ENCODE assay signal across 9 cellular contexts in the genomic region with DNA sequence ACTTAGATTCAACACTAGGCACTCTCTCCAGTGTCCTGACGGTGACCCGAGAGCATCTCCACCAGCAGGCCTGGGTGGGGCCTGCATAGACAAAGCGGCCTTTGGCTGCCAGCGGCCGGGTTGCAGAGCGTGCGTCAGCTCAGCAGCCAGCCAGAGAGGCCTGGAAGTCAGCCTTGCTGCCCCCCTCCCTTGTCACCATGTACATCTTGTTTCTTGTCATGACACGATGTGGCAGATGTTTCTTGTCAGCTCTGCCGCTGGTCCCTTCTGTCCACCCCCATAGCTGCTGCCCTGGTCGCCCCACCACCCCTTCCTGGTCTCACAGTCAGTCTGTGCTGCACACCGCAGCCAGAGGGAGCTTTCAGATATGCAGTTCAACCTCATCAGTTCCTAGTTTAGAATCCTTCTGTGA. TPM values are rescaled to one million over a fixed set of nuclear protein-coding genes. Genes with fewer than 3 reads are reported as not detected.
A peak's percentile ranks its signal among the peaks of the same experiment; 100 is the strongest.
DNase-seq lines count a peak whose midpoint lies in the region; ATAC-seq and TF ChIP-seq lines count a peak whose summit lies in the region.
"Had no signal": no experiment of that assay in that cellular context is flagged by ENCODE, and none has a peak within 500 bp of the region (broad histone marks: within the 10 kb centered on the region; RNA-seq: fewer than 3 reads in every experiment).

No MANE protein-coding gene starts in this region.

- intact Hi-C loops in transverse colon (cut with DNase I; ENCODE audit: low total_unique reads) (no loop called here), CD14-positive monocyte (cut with micrococcal nuclease) (no loop called here)

- no peak for ATAC-seq in RWPE2 (ENCODE audit: low read depth)
- ATAC-seq in T-helper 17 cell, result no peak
- no peak for ATAC-seq in omental fat pad (ENCODE audit: low FRiP score)

- no peak overlapping the region for H3K27ac Mint-ChIP-seq in T-helper 17 cell
- H3K27ac Mint-ChIP-seq in CD14-positive monocyte, result no peak overlapping the region

- H3K27me3 Mint-ChIP-seq in T-helper 17 cell, result peaks cover 18% of the 10 kb centered on the region
- peaks cover 8 to 30% (median 25%) of the 10 kb centered on the region in 3 donors for H3K27me3 Mint-ChIP-seq in CD14-positive monocyte (ENCODE audit: low read depth in 3 of 3)

- no peak overlapping the region for H3K4me3 ChIP-seq in RWPE2 (ENCODE audit: severe bottlenecking)
- no peak overlapping the region for H3K4me3 ChIP-seq in fibroblast of villous mesenchyme (ENCODE audit: low read depth, low read length)
- no peak overlapping the region for H3K4me3 ChIP-seq in transverse colon

- no peak for TF ChIP-seq POLR2A in transverse colon (IDR thresholded peaks at IDR 0.05)

- no peak for TF ChIP-seq EP300 in transverse colon (IDR thresholded peaks at IDR 0.05; ENCODE audit: low read depth)

- H3K9me3 ChIP-seq in RWPE2 (ENCODE audit: severe bottlenecking) (no peaks in the 10 kb centered on the region), transverse colon (peaks cover 0 to 2% of the 10 kb centered on the region in 2 donors), T-helper 17 cell (ENCODE audit: control insufficient read depth, low read length, poor library complexity, severe bottlenecking) (no peaks in the 10 kb centered on the region)

- H3K36me3 Mint-ChIP-seq in T-helper 17 cell (ENCODE audit: low read depth), result no peaks in the 10 kb centered on the region
- no peaks in the 10 kb centered on the region for H3K36me3 Mint-ChIP-seq in CD14-positive monocyte

- in situ Hi-C loops in transverse colon (cut with MboI; ENCODE audit: low pct_ligation_motif_present in 1 of 4, low pct_unique_long_range_greater_than_20kb in 1 of 4, low sequenced_read_pairs in 3 of 4), result no loop called here

- peaks cover 4 to 21% (median 20%) of the 10 kb centered on the region in 7 donors for H3K9me3 Mint-ChIP-seq in CD14-positive monocyte

- TF ChIP-seq CTCF in RWPE2 (IDR thresholded peaks at IDR 0.05; ENCODE audit: poor library complexity, severe bottlenecking) (peak; percentile 9), fibroblast of villous mesenchyme (IDR thresholded peaks at IDR 0.05; ENCODE audit: insufficient read depth, low read depth, low read length) (peak; percentile 49), transverse colon (IDR thresholded peaks at IDR 0.05) (no peak), CD14-positive monocyte (IDR thresholded peaks at IDR 0.05) (no peak), omental fat pad (IDR thresholded peaks at IDR 0.05) (no peak)

- WGBS in transverse colon (ENCODE audit: low coverage in 1 of 2), 2 donors, result 57% methylated on average over 10 of the region's 11 CpGs; no CpG with 5 or more reads in 1 of the 2 donors

- no peak overlapping the region for H3K27ac ChIP-seq in RWPE2 (ENCODE audit: poor library complexity, severe bottlenecking)
- peak overlapping the region; percentile 54 to 70 (median 58) for H3K27ac ChIP-seq in transverse colon

- H3K27me3 ChIP-seq in RWPE2 (ENCODE audit: insufficient read depth, poor library complexity, severe bottlenecking), result no peaks in the 10 kb centered on the region
- no peaks in the 10 kb centered on the region for H3K27me3 ChIP-seq in transverse colon

- DNase-seq in RWPE2 (ENCODE audit: low spot score) (peak; percentile 34), fibroblast of villous mesenchyme (ENCODE audit: low read depth) (peak; percentile 77), midbrain (lab: John Stamatoyannopoulos, UW) (peak; percentile 75), transverse colon (no peak), T-helper 17 cell (no peak), CD14-positive monocyte (ENCODE audit: low spot score) (no peak), omental fat pad (ENCODE audit: low spot score) (no peak)
- DNase-seq in activated CD8-positive, alpha-beta memory T cell treated with anti-CD3 and anti-CD28 coated beads, Interleukin-2, amount 50 U/mL, for 4 hours, result no peak
- DNase-seq: SHP77 had no signal

- H3K36me3 ChIP-seq in RWPE2 (ENCODE audit: low read depth) (no peaks in the 10 kb centered on the region), transverse colon (no peaks in the 10 kb centered on the region)

- H3K4me1 Mint-ChIP-seq in T-helper 17 cell (peaks cover 2% of the 10 kb centered on the region), CD14-positive monocyte (no peaks in the 10 kb centered on the region)

- no peak overlapping the region for H3K4me3 Mint-ChIP-seq in T-helper 17 cell
- no peak overlapping the region for H3K4me3 Mint-ChIP-seq in CD14-positive monocyte

- no peaks in the 10 kb centered on the region for H3K4me1 ChIP-seq in RWPE2 (ENCODE audit: insufficient read depth, poor library complexity, severe bottlenecking)
- H3K4me1 ChIP-seq in transverse colon, result no peaks in the 10 kb centered on the region

RNA-seq across cellular contexts. Expression of a gene that starts 33.1 kb away (rescaled TPM):
- total RNA-seq in fibroblast of villous mesenchyme (3.9 and 5.2 TPM in 2 replicates), transverse colon (100 to 1,000 TPM in 1 of 4 donors, 10 to 100 TPM in 3; 15.3 to 129 (median 58.4) TPM), T-helper 17 cell (10 to 100 TPM; 73.9 to 87.9 TPM), omental fat pad (10 to 100 TPM; 22.6 to 74.9 (median 30.8) TPM)
- 1 to 10 TPM; 3.1 to 4.0 TPM for polyA plus RNA-seq in CD14-positive monocyte

RNA-seq across cellular contexts. Expression of a gene that starts 59.2 kb away (rescaled TPM):
- total RNA-seq in fibroblast of villous mesenchyme (7.7 and 11.7 TPM in 2 replicates), transverse colon (1 to 10 TPM; 2.7 to 7.5 (median 4.0) TPM), T-helper 17 cell (1 to 10 TPM; 2.8 to 4.4 TPM), omental fat pad (10 to 100 TPM; 11.6 to 33.1 (median 14.6) TPM)
- not detected for polyA plus RNA-seq in CD14-positive monocyte

Comparison
In these comparisons a context has a peak if more than half of its experiments do, and no peak if none do; other contexts are left out.
1. DNase-seq: peak in RWPE2 (single experiment), fibroblast of villous mesenchyme (single experiment) and midbrain (single experiment); none in transverse colon (single experiment), T-helper 17 cell (0 of 3), CD14-positive monocyte (single experiment), omental fat pad (single experiment) and activated CD8-positive, alpha-beta memory T cell treated with anti-CD3 and anti-CD28 coated beads, Interleukin-2, amount 50 U/mL, for 4 hours (single experiment).
2. CTCF ChIP-seq: peak in RWPE2 (single experiment) and fibroblast of villous mesenchyme (single experiment); none in transverse colon (0 of 5), CD14-positive monocyte (single experiment) and omental fat pad (0 of 3).